23 cellular contexts compared by ENCODE assay signal in the genomic region with DNA sequence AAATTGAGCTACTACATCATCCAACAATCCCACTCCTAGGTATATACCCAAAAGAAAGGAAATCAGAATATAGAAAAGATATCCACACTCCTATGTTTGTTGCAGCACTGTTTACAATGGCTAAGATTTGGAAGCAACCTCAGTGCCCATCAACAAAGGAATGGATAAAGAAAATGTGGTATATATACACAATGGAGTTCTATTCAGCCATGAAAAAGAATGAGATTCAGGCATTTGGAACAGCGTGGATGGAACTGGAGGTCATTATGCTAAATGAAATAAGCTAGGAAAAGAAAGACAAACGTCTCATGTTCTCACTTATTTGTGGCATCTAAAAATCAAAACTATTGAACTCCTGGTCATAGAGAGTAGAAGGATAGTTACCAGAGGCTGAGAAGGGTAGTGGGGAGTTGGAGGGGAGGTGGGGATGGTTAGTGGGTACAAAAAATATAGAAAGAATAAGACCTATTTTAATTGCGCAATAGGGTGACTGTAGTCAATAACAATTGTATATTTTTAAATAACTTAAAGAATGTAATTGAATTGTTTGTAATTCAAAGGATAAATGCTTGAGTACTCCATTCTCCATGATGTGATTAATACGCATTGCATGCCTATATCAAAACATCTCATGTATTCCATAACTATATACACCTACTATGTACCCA. TPM values are rescaled to one million over a fixed set of nuclear protein-coding genes. Genes with fewer than 3 reads are reported as not detected.
A peak's percentile ranks its signal among the peaks of the same experiment; 100 is the strongest.
DNase-seq lines count a peak whose midpoint lies in the region; ATAC-seq and TF ChIP-seq lines count a peak whose summit lies in the region.
"Had no signal": no experiment of that assay in that cellular context is flagged by ENCODE, and none has a peak within 500 bp of the region (broad histone marks: within the 10 kb centered on the region; RNA-seq: fewer than 3 reads in every experiment).

No MANE protein-coding gene starts in this region.

- no peak for DNase-seq in activated T-cell treated with anti-CD3 and anti-CD28 coated beads, Interleukin-2, amount 50 U/mL, for 72 hours
- DNase-seq in activated T-cell treated with anti-CD3 and anti-CD28 coated beads, Interleukin-2, amount 50 U/mL, for 24 hours = no peak
- DNase-seq in IMR-90 = no peak
- no peak for DNase-seq in GM20000 (ENCODE audit: low spot score)
- no peak for DNase-seq in NCI-H146 treated with DMSO at 0.1 percent for 48 hours (lab: John Stamatoyannopoulos, UW; ENCODE audit: unreplicated experiment)
- DNase-seq: activated CD4-positive, CD25-positive, alpha-beta regulatory T cell treated with anti-CD3 and anti-CD28 coated beads, Interleukin-2, amount 50 U/mL, for 72 hours; activated gamma-delta T cell treated with Interleukin-2 at 50 U/mL for 16 hours; amniotic stem cell; C1 segment of cervical spinal cord; effector CD8-positive, alpha-beta T cell; heart right ventricle; left cardiac atrium; mesendoderm; NCI-H1417 treated with DMSO at 0.1 percent for 48 hours; NCI-H446; Right ventricle myocardium superior; tibial artery had no signal

- in situ Hi-C loops in IMR-90 (cut with MboI; ENCODE audit: low sequenced_read_pairs) = loop anchor here (25.0 kb wide), 1 partner anchor 522 kb away; no protein-coding TSS in a partner anchor

- TF ChIP-seq RAD21 in IMR-90 (IDR thresholded peaks at IDR 0.05; ENCODE audit: low read length) = no peak

- no peak overlapping the region for H4K91ac ChIP-seq in IMR-90 (ENCODE audit: insufficient read depth, low read depth, low read length)

- H3K9me3 ChIP-seq in IMR-90 (ENCODE audit: control insufficient read depth, insufficient read depth, low read length) = no peaks in the 10 kb centered on the region
- H3K9me3 ChIP-seq: breast epithelium, heart right ventricle, tibial artery had no signal

- no peak overlapping the region for H2BK120ac ChIP-seq in IMR-90 (ENCODE audit: low read depth, low read length)

- H3K36me3 Mint-ChIP-seq in activated T-cell treated with anti-CD3 and anti-CD28 coated beads, Interleukin-2, amount 50 U/mL, for 72 hours (ENCODE audit: insufficient read depth in 2 of 2) = no peaks in the 10 kb centered on the region
- H3K36me3 Mint-ChIP-seq in activated T-cell treated with anti-CD3 and anti-CD28 coated beads, Interleukin-2, amount 50 U/mL, for 24 hours (ENCODE audit: low read depth) = peaks cover 21% of the 10 kb centered on the region
- no peaks in the 10 kb centered on the region for H3K36me3 Mint-ChIP-seq in brain
- H3K36me3 Mint-ChIP-seq in nephron (ENCODE audit: low read depth) = peaks cover 13% of the 10 kb centered on the region

- CTCF ChIA-PET in IMR-90 (lab: Yijun Ruan, JAX) = no interaction called here

- H3K27me3 ChIP-seq in IMR-90 (ENCODE audit: control insufficient read depth, insufficient read depth, low read length) = no peaks in the 10 kb centered on the region
- H3K27me3 ChIP-seq: breast epithelium, heart right ventricle, tibial artery had no signal

- WGBS in IMR-90 (ENCODE audit: extremely low coverage in 2 of 2, insufficient read length in 1 of 2), 2 experiments = no CpG with 5 or more reads among the region's 4 CpGs

- no peak overlapping the region for H3K56ac ChIP-seq in IMR-90 (ENCODE audit: extremely low read depth, insufficient read depth, low read length)

- H3K4me1 ChIP-seq in IMR-90 (ENCODE audit: control insufficient read depth, insufficient read depth, low read length) = no peaks in the 10 kb centered on the region
- H3K4me1 ChIP-seq: breast epithelium had no signal

- peaks cover 3 to 17% of the 10 kb centered on the region in 2 experiments; a peak in 3 of 4 replicates for H3K79me1 ChIP-seq in IMR-90 (ENCODE audit: low read depth in 1 of 2, low read length in 2 of 2)

- no peak overlapping the region for H2BK5ac ChIP-seq in IMR-90 (ENCODE audit: low read depth, low read length, poor library complexity, severe bottlenecking)

- H2AFZ ChIP-seq in IMR-90 (replicated peaks; ENCODE audit: low read length, poor library complexity) = no peak overlapping the region

- H2BK20ac ChIP-seq in IMR-90 (ENCODE audit: low read depth, low read length) = no peak overlapping the region

- H4K5ac ChIP-seq in IMR-90 (ENCODE audit: low read depth, low read length) = no peak overlapping the region

- POLR2A ChIA-PET in IMR-90 (lab: Charles Lee; ENCODE audit: unreplicated experiment) = no interaction called here

- no peaks in the 10 kb centered on the region for H4K20me1 ChIP-seq in IMR-90 (ENCODE audit: insufficient read depth, low read length)

- no peak overlapping the region for H4K8ac ChIP-seq in IMR-90 (ENCODE audit: low read depth in 2 of 2, low read length in 2 of 2)

- H3K23ac ChIP-seq in IMR-90 (ENCODE audit: low read depth, low read length) = no peak overlapping the region

- TF ChIP-seq POLR2A in IMR-90 (IDR thresholded peaks at IDR 0.05; ENCODE audit: low read depth, low read length) = no peak

- H3K4me2 ChIP-seq in IMR-90 (ENCODE audit: low read depth, low read length) = no peak overlapping the region

- H3K4ac ChIP-seq in IMR-90 (ENCODE audit: low read depth, low read length) = no peak overlapping the region

- intact Hi-C loops in IMR-90 (cut with micrococcal nuclease) = no loop called here

- H3K14ac ChIP-seq in IMR-90 (replicated peaks; ENCODE audit: low read depth, low read length) = no peak overlapping the region

- BruUV-seq in IMR-90 (replicated peaks; lab: Mats Ljungman, UMichigan) = no TSS peak

- peaks cover 17% of the 10 kb centered on the region for H3K4me1 Mint-ChIP-seq in activated T-cell treated with anti-CD3 and anti-CD28 coated beads, Interleukin-2, amount 50 U/mL, for 72 hours (ENCODE audit: low read depth)
- peaks cover 26% of the 10 kb centered on the region for H3K4me1 Mint-ChIP-seq in activated T-cell treated with anti-CD3 and anti-CD28 coated beads, Interleukin-2, amount 50 U/mL, for 24 hours (ENCODE audit: low read depth)
- H3K4me1 Mint-ChIP-seq in brain = peaks cover 22% of the 10 kb centered on the region
- peaks cover 11% of the 10 kb centered on the region for H3K4me1 Mint-ChIP-seq in nephron

- H3K4me3 ChIP-seq in IMR-90 (ENCODE audit: insufficient read depth, low read depth, low read length) = no peak overlapping the region
- H3K4me3 ChIP-seq: breast epithelium, heart right ventricle, tibial artery had no signal

- dilution Hi-C loops in IMR-90 (cut with HindIII; ENCODE audit: low sequenced_read_pairs, unreplicated experiment) = no loop called here

- H3K9ac ChIP-seq in IMR-90 (ENCODE audit: low read depth, low read length) = no peak overlapping the region

- no peak overlapping the region for H3K18ac ChIP-seq in IMR-90 (ENCODE audit: low read depth, low read length)

- H3K36me3 ChIP-seq in IMR-90 (ENCODE audit: control insufficient read depth, insufficient read depth, low read length) = no peaks in the 10 kb centered on the region
- H3K36me3 ChIP-seq: breast epithelium, tibial artery had no signal

- H3K4me3 Mint-ChIP-seq in activated T-cell treated with anti-CD3 and anti-CD28 coated beads, Interleukin-2, amount 50 U/mL, for 72 hours = peak overlapping the region; percentile 4 to 74
- H3K4me3 Mint-ChIP-seq in activated T-cell treated with anti-CD3 and anti-CD28 coated beads, Interleukin-2, amount 50 U/mL, for 24 hours = no peak overlapping the region
- H3K4me3 Mint-ChIP-seq in brain (peak overlapping the region; percentile 57 to 79 (median 70)), nephron (peak overlapping the region; percentile 61 to 73 (median 65))

- peaks cover 6% of the 10 kb centered on the region for H3K27me3 Mint-ChIP-seq in activated T-cell treated with anti-CD3 and anti-CD28 coated beads, Interleukin-2, amount 50 U/mL, for 72 hours (ENCODE audit: low read depth)
- no peaks in the 10 kb centered on the region for H3K27me3 Mint-ChIP-seq in activated T-cell treated with anti-CD3 and anti-CD28 coated beads, Interleukin-2, amount 50 U/mL, for 24 hours
- H3K27me3 Mint-ChIP-seq in brain (peaks cover 9% of the 10 kb centered on the region), nephron (ENCODE audit: low read depth) (no peaks in the 10 kb centered on the region)
- H3K27me3 Mint-ChIP-seq: stimulated activated naive CD8-positive, alpha-beta T cell treated with anti-CD3 and anti-CD28 coated beads, Interleukin-15, amount 100 ng/mL, for 72 hours had no signal

- H2BK15ac ChIP-seq in IMR-90 (ENCODE audit: low read depth, low read length) = no peak overlapping the region

- no peaks in the 10 kb centered on the region for H3K9me3 Mint-ChIP-seq in activated T-cell treated with anti-CD3 and anti-CD28 coated beads, Interleukin-2, amount 50 U/mL, for 72 hours
- no peaks in the 10 kb centered on the region for H3K9me3 Mint-ChIP-seq in activated T-cell treated with anti-CD3 and anti-CD28 coated beads, Interleukin-2, amount 50 U/mL, for 24 hours
- H3K9me3 Mint-ChIP-seq in brain (peaks cover 0 to 6% (median 5%) of the 10 kb centered on the region in 5 experiments), nephron (peaks cover 2% of the 10 kb centered on the region)

- no peak overlapping the region for H2AK9ac ChIP-seq in IMR-90 (replicated peaks; ENCODE audit: low read depth, low read length, poor library complexity)

- peaks cover 9% of the 10 kb centered on the region; the same call in 1 of the 2 replicates for H3K9me1 ChIP-seq in IMR-90 (ENCODE audit: insufficient read depth, low read length)

- H2AK5ac ChIP-seq in IMR-90 (ENCODE audit: low read depth, low read length) = no peak overlapping the region

- no peak for ATAC-seq in activated T-cell treated with anti-CD3 and anti-CD28 coated beads, Interleukin-2, amount 50 U/mL, for 72 hours (replicated peaks in 1 of 2)
- ATAC-seq in IMR-90 (ENCODE audit: low read depth) = no peak
- no peak for ATAC-seq in HG03175 (IDR thresholded peaks at IDR 0.05; ENCODE audit: unreplicated experiment)
- ATAC-seq: heart right ventricle; left cardiac atrium; sciatic nerve; stimulated activated naive CD8-positive, alpha-beta T cell treated with anti-CD3 and anti-CD28 coated beads, Interleukin-15, amount 100 ng/mL, for 72 hours had no signal

- H3K27ac ChIP-seq in IMR-90 (ENCODE audit: insufficient read depth, low read length) = no peak overlapping the region
- H3K27ac ChIP-seq: breast epithelium, heart right ventricle had no signal

- TF ChIP-seq CTCF in IMR-90 (conservative IDR thresholded peaks at IDR 0.05; ENCODE audit: low read depth, low read length) = no peak
- no peak for TF ChIP-seq CTCF in brain (conservative IDR thresholded peaks at IDR 0.05)
- TF ChIP-seq CTCF in nephron (IDR thresholded peaks at IDR 0.05; ENCODE audit: unreplicated experiment in 3 of 3) = no peak
- TF ChIP-seq CTCF in GM20000 (IDR thresholded peaks at IDR 0.05; ENCODE audit: extremely low read depth, missing control alignments) = no peak

- H3K27ac Mint-ChIP-seq in activated T-cell treated with anti-CD3 and anti-CD28 coated beads, Interleukin-2, amount 50 U/mL, for 72 hours = peak overlapping the region; percentile 80
- H3K27ac Mint-ChIP-seq in activated T-cell treated with anti-CD3 and anti-CD28 coated beads, Interleukin-2, amount 50 U/mL, for 24 hours = no peak overlapping the region
- peak overlapping the region in 1 of 5 experiments; percentile 32 for H3K27ac Mint-ChIP-seq in brain
- peak overlapping the region in 1 of 3 experiments; percentile 81 for H3K27ac Mint-ChIP-seq in nephron

RNA-seq across cellular contexts. Expression of a gene that starts 27.0 kb away (rescaled TPM):
- 10 to 100 TPM; 12.3 TPM for total RNA-seq in activated T-cell treated with anti-CD3 and anti-CD28 coated beads, Interleukin-2, amount 50 U/mL, for 72 hours
- total RNA-seq in IMR-90 (2012; rRNA removed) = 3.4 and 3.9 TPM in 2 replicates
- polyA plus RNA-seq in IMR-90 (2012; rRNA removed) = 9.1 and 9.3 TPM in 2 replicates
- 0.78 and 1.5 TPM in 2 replicates for polyA plus RNA-seq in IMR-90 (2012; cell fraction: cytosol; rRNA removed)
- 2.4 and 11.3 TPM in 2 replicates for polyA plus RNA-seq in IMR-90 (2012; cell fraction: nucleus; rRNA removed; ENCODE audit: low replicate concordance)
- polyA plus RNA-seq in brain (ENCODE audit: insufficient read depth, low read depth, low replicate concordance) = 5.1 TPM

RNA-seq across cellular contexts. Expression of a gene that starts 37.4 kb away (rescaled TPM):
- total RNA-seq in activated T-cell treated with anti-CD3 and anti-CD28 coated beads, Interleukin-2, amount 50 U/mL, for 72 hours = 10 to 100 TPM; 47.9 to 51.0 TPM
- total RNA-seq in IMR-90 (2012; rRNA removed) = 21.5 and 41.4 TPM in 2 replicates
- 24.6 and 25.6 TPM in 2 replicates for polyA plus RNA-seq in IMR-90 (2012; rRNA removed)
- 10.5 and 18.4 TPM in 2 replicates for polyA plus RNA-seq in IMR-90 (2012; cell fraction: cytosol; rRNA removed)
- polyA plus RNA-seq in IMR-90 (2012; cell fraction: nucleus; rRNA removed; ENCODE audit: low replicate concordance) = 4.3 and 14.6 TPM in 2 replicates
- polyA plus RNA-seq in brain (ENCODE audit: insufficient read depth, low read depth, low replicate concordance) = 21.7 TPM
